ENCODE assay signal across 17 cellular contexts in the genomic region with DNA sequence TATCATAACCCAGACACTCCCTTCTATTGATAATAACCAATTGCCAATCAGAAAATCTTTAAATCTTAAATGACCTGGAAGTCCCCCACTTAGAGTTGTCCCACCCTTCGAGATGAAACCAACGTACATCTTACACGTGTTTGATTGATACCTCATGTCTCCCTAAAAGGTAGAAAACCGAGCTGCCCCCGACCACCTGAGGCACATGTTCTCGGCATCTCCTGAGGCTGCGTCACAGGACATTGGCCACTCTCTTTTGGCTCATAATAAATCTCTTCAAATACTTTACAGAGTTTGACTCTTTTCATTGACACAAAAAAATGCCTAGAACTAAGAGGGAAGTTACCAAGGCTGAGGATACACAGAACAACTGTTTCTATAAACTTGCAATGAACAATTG.
DNase-seq lines count a peak whose midpoint lies in the region; ATAC-seq and TF ChIP-seq lines count a peak whose summit lies in the region.
"Had no signal": no experiment of that assay in that cellular context is flagged by ENCODE, and none has a peak within 500 bp of the region (broad histone marks: within the 10 kb centered on the region; RNA-seq: fewer than 3 reads in every experiment).

No MANE protein-coding gene starts in this region.

- CTCF ChIA-PET in activated CD8-positive, alpha-beta memory T cell treated with anti-CD3 and anti-CD28 coated beads, Interleukin-2, amount 10 ng/mL, durations not matched to agents 7 days and 5 days (lab: Charles Lee): no interaction called here

- H3K36me3 Mint-ChIP-seq in activated CD8-positive, alpha-beta memory T cell treated with anti-CD3 and anti-CD28 coated beads, Interleukin-2, amount 10 ng/mL, durations not matched to agents 7 days and 5 days: no peaks in the 10 kb centered on the region
- peaks cover 2% of the 10 kb centered on the region for H3K36me3 Mint-ChIP-seq in chondrocyte (ENCODE audit: low read depth)
- H3K36me3 Mint-ChIP-seq: CD8-positive, alpha-beta T cell had no signal

- no peak overlapping the region for H3K4me3 ChIP-seq in gastrocnemius medialis
- H3K4me3 ChIP-seq: A549; BLaER1 treated with 17β-estradiol and CSF1 and Interleukin-3, amounts not matched to agents 10 nM and 100 nM had no signal

- H3K4me1 Mint-ChIP-seq in activated CD8-positive, alpha-beta memory T cell treated with anti-CD3 and anti-CD28 coated beads, Interleukin-2, amount 10 ng/mL, durations not matched to agents 7 days and 5 days: no peaks in the 10 kb centered on the region
- peaks cover 13% of the 10 kb centered on the region for H3K4me1 Mint-ChIP-seq in chondrocyte (ENCODE audit: low read depth)
- H3K4me1 Mint-ChIP-seq: B cell had no signal

- in situ Hi-C loops in gastrocnemius medialis (cut with MboI; ENCODE audit: low sequenced_read_pairs in 4 of 4): no loop called here

- ATAC-seq in activated CD8-positive, alpha-beta memory T cell treated with anti-CD3 and anti-CD28 coated beads, Interleukin-2, amount 10 ng/mL, durations not matched to agents 7 days and 5 days: no peak
- ATAC-seq in gastrocnemius medialis: no peak
- ATAC-seq: A549; CD8-positive, alpha-beta T cell had no signal

- no peak overlapping the region for H3K27ac ChIP-seq in gastrocnemius medialis
- H3K27ac ChIP-seq: 22Rv1; A549; BLaER1 treated with 17β-estradiol and CSF1 and Interleukin-3, amounts not matched to agents 10 nM and 100 nM; C4-2B had no signal

- DNase-seq in activated CD8-positive, alpha-beta memory T cell treated with anti-CD3 and anti-CD28 coated beads, Interleukin-2, amount 10 ng/mL, durations not matched to agents 7 days and 5 days: peak; percentile 25
- no peak for DNase-seq in activated CD8-positive, alpha-beta memory T cell treated with anti-CD3 and anti-CD28 coated beads, Interleukin-2, amount 50 U/mL, for 48 hours
- DNase-seq in chondrocyte (ENCODE audit: low spot score): peak; percentile 11
- peak; percentile 13 for DNase-seq in islet precursor cell
- DNase-seq in gastrocnemius medialis: no peak
- DNase-seq: AML-193; Caco-2; Calu3; CD4-positive, alpha-beta T cell; CD8-positive, alpha-beta T cell; DMS79 treated with DMSO at 0.1 percent for 48 hours; GF-D8 had no signal

- H3K4me3 Mint-ChIP-seq in activated CD8-positive, alpha-beta memory T cell treated with anti-CD3 and anti-CD28 coated beads, Interleukin-2, amount 10 ng/mL, durations not matched to agents 7 days and 5 days: no peak overlapping the region
- H3K4me3 Mint-ChIP-seq in chondrocyte (ENCODE audit: unreplicated experiment): no peak overlapping the region
- H3K4me3 Mint-ChIP-seq: B cell; CD4-positive, alpha-beta T cell; CD8-positive, alpha-beta T cell had no signal

- H3K27me3 ChIP-seq in gastrocnemius medialis: peaks cover 5 to 8% (median 8%) of the 10 kb centered on the region in 3 donors
- H3K27me3 ChIP-seq: BLaER1 treated with 17β-estradiol and CSF1 and Interleukin-3, amounts not matched to agents 10 nM and 100 nM had no signal

- H3K9me3 Mint-ChIP-seq in activated CD8-positive, alpha-beta memory T cell treated with anti-CD3 and anti-CD28 coated beads, Interleukin-2, amount 10 ng/mL, durations not matched to agents 7 days and 5 days (ENCODE audit: low read depth): no peaks in the 10 kb centered on the region
- peaks cover 3% of the 10 kb centered on the region for H3K9me3 Mint-ChIP-seq in chondrocyte (ENCODE audit: low read depth)
- H3K9me3 Mint-ChIP-seq: CD4-positive, alpha-beta T cell; CD8-positive, alpha-beta T cell had no signal

- no peaks in the 10 kb centered on the region for H3K36me3 ChIP-seq in gastrocnemius medialis
- H3K36me3 ChIP-seq: BLaER1 treated with 17β-estradiol and CSF1 and Interleukin-3, amounts not matched to agents 10 nM and 100 nM had no signal

- no peak for TF ChIP-seq CTCF in chondrocyte (IDR thresholded peaks at IDR 0.05)
- TF ChIP-seq CTCF in gastrocnemius medialis (IDR thresholded peaks at IDR 0.05 in 4 of 5, conservative IDR thresholded peaks at IDR 0.05 in 1 of 5): no peak

- no peaks in the 10 kb centered on the region for H3K9me3 ChIP-seq in gastrocnemius medialis
- H3K9me3 ChIP-seq: Caco-2 had no signal

- no peak overlapping the region for H3K27ac Mint-ChIP-seq in activated CD8-positive, alpha-beta memory T cell treated with anti-CD3 and anti-CD28 coated beads, Interleukin-2, amount 10 ng/mL, durations not matched to agents 7 days and 5 days
- H3K27ac Mint-ChIP-seq in chondrocyte (ENCODE audit: unreplicated experiment): no peak overlapping the region
- H3K27ac Mint-ChIP-seq: B cell; CD4-positive, alpha-beta T cell; CD8-positive, alpha-beta T cell had no signal

- intact Hi-C loops in gastrocnemius medialis (cut with DNase I; ENCODE audit: low total_unique reads): no loop called here

- H3K27me3 Mint-ChIP-seq in activated CD8-positive, alpha-beta memory T cell treated with anti-CD3 and anti-CD28 coated beads, Interleukin-2, amount 10 ng/mL, durations not matched to agents 7 days and 5 days: peaks cover 29% of the 10 kb centered on the region
- peaks cover 33% of the 10 kb centered on the region for H3K27me3 Mint-ChIP-seq in chondrocyte (ENCODE audit: low read depth)

- no peaks in the 10 kb centered on the region for H3K4me1 ChIP-seq in gastrocnemius medialis
- H3K4me1 ChIP-seq: A549, Caco-2 had no signal

- no peak for TF ChIP-seq POLR2A in gastrocnemius medialis (IDR thresholded peaks at IDR 0.05)

Comparison
In these comparisons a context has a peak if more than half of its experiments do, and no peak if none do; other contexts are left out.
1. DNase-seq: peak in activated CD8-positive, alpha-beta memory T cell treated with anti-CD3 and anti-CD28 coated beads, Interleukin-2, amount 10 ng/mL, durations not matched to agents 7 days and 5 days (single experiment), chondrocyte (single experiment) and islet precursor cell (single experiment); none in activated CD8-positive, alpha-beta memory T cell treated with anti-CD3 and anti-CD28 coated beads, Interleukin-2, amount 50 U/mL, for 48 hours (single experiment) and gastrocnemius medialis (0 of 2).